ENCODE assay signal across 8 cellular contexts in genomic region chr14:35122696-35123387, GRCh38. TPM values are rescaled to one million over a fixed set of nuclear protein-coding genes. Genes with fewer than 3 reads are reported as not detected.
DNase-seq lines count a peak whose midpoint lies in the region; ATAC-seq, FAIRE-seq and TF ChIP-seq lines count a peak whose summit lies in the region.

No MANE protein-coding gene starts in this region.

- no peak for TF ChIP-seq CTCF in A549 (IDR thresholded peaks at IDR 0.05)
- no peak for TF ChIP-seq CTCF in GM12865 (IDR thresholded peaks at IDR 0.05; ENCODE audit: insufficient read depth, low read depth, low read length, missing control alignments)
- no peak for TF ChIP-seq CTCF in gastrocnemius medialis (IDR thresholded peaks at IDR 0.05 in 4 of 5, conservative IDR thresholded peaks at IDR 0.05 in 1 of 5)

- H3K4me3 Mint-ChIP-seq in activated naive CD8-positive, alpha-beta T cell treated with anti-CD3 and anti-CD28 coated beads, Interleukin-2, amount 50 U/mL, for 24 hours = peak overlapping the region; percentile 88

- peaks cover 24% of the 10 kb centered on the region for H3K36me3 Mint-ChIP-seq in activated naive CD8-positive, alpha-beta T cell treated with anti-CD3 and anti-CD28 coated beads, Interleukin-2, amount 50 U/mL, for 24 hours (ENCODE audit: low read depth)

- peak overlapping the region; percentile 97 to 99 for H3K27ac ChIP-seq in A549
- peak overlapping the region; percentile 94 to 98 (median 97) for H3K27ac ChIP-seq in gastrocnemius medialis

- H3K9me3 ChIP-seq in A549 (no peaks in the 10 kb centered on the region), gastrocnemius medialis (no peaks in the 10 kb centered on the region)

- H3K36me3 ChIP-seq in gastrocnemius medialis = peaks cover 0 to 6% of the 10 kb centered on the region in 2 donors

- peaks cover 63% of the 10 kb centered on the region for H3K4me1 Mint-ChIP-seq in activated naive CD8-positive, alpha-beta T cell treated with anti-CD3 and anti-CD28 coated beads, Interleukin-2, amount 50 U/mL, for 24 hours

- H3K27me3 ChIP-seq in gastrocnemius medialis = no peaks in the 10 kb centered on the region

- no peak for TF ChIP-seq EP300 in A549 (IDR thresholded peaks at IDR 0.05)

- WGBS in A549 (ENCODE audit: missing lambda C conversion rate) = 6% methylated on average over 23 of the region's 23 CpGs

- CTCF ChIA-PET in A549 (lab: Yijun Ruan, JAX) = interaction anchor here (0.8 to 1.2 kb wide), 4 partner anchors 8 to 290 kb away, joined by 3 to 5 read pairs (median 4); no protein-coding TSS in a partner anchor

- DNase-seq in A549 (ENCODE audit: low read depth in 1 of 2, low spot score in 1 of 2) (peak in 1 of 2 experiments; percentile 55), GM12865 (ENCODE audit: low read depth) (no peak), Kasumi-1 (lab: John Stamatoyannopoulos, UW) (peak; percentile 52 to 60), hepatic stellate cell (ENCODE audit: low spot score) (peak; percentile 54), gastrocnemius medialis (peak; percentile 21 to 35), foreskin melanocyte (no peak)
- no peak for DNase-seq in activated naive CD8-positive, alpha-beta T cell treated with anti-CD3 and anti-CD28 coated beads, Interleukin-2, amount 50 U/mL, for 24 hours

- no peaks in the 10 kb centered on the region for H3K9me3 Mint-ChIP-seq in activated naive CD8-positive, alpha-beta T cell treated with anti-CD3 and anti-CD28 coated beads, Interleukin-2, amount 50 U/mL, for 24 hours

- TF ChIP-seq RAD21 in A549 (conservative IDR thresholded peaks at IDR 0.05 in 1 of 2, IDR thresholded peaks at IDR 0.05 in 1 of 2) = no peak

- POLR2A ChIA-PET in A549 (lab: Yijun Ruan, JAX) = interaction anchor here (0.6 to 3.0 kb wide), 8 partner anchors 42 to 276 kb away, joined by 3 to 22 read pairs (median 6); partner anchors contain the start of genes FAM177A1, PSMA6 and SRP54

- ATAC-seq in A549 = peak; percentile 49 to 53
- no peak for ATAC-seq in activated naive CD8-positive, alpha-beta T cell treated with anti-CD3 and anti-CD28 coated beads, Interleukin-2, amount 50 U/mL, for 24 hours
- peak; percentile 50 to 55 for ATAC-seq in gastrocnemius medialis
- no peak for ATAC-seq in GM19351 (IDR thresholded peaks at IDR 0.05; ENCODE audit: unreplicated experiment)

- H3K27me3 Mint-ChIP-seq in activated naive CD8-positive, alpha-beta T cell treated with anti-CD3 and anti-CD28 coated beads, Interleukin-2, amount 50 U/mL, for 24 hours = no peaks in the 10 kb centered on the region

- peaks cover 11% of the 10 kb centered on the region; the same call in 1 of the 3 replicates for H3K4me1 ChIP-seq in A549
- H3K4me1 ChIP-seq in gastrocnemius medialis = peaks cover 18 to 19% of the 10 kb centered on the region in 2 donors

- in situ Hi-C loops in gastrocnemius medialis (cut with MboI; ENCODE audit: low sequenced_read_pairs in 4 of 4) = loop anchor here in 3 of 4 donors (5.0 to 10.0 kb wide), 4 partner anchors 138 to 292 kb away; partner anchors contain the start of gene SRP54 (in 1 of the 3)

- H3K4me2 ChIP-seq in A549 = peak overlapping the region; percentile 92

- TF ChIP-seq POLR2A in A549 (IDR thresholded peaks at IDR 0.05; ENCODE audit: low read length) (no peak; the same call in 1 of the 2 replicates), gastrocnemius medialis (IDR thresholded peaks at IDR 0.05) (no peak)

- peak overlapping the region; percentile 100 for H3K27ac Mint-ChIP-seq in activated naive CD8-positive, alpha-beta T cell treated with anti-CD3 and anti-CD28 coated beads, Interleukin-2, amount 50 U/mL, for 24 hours

- FAIRE-seq in A549 (lab: Jason Lieb, UNC) = no peak

- intact Hi-C loops in gastrocnemius medialis (cut with DNase I; ENCODE audit: low total_unique reads) = loop anchor here (1.0 to 10.0 kb wide), 7 partner anchors 76 to 702 kb away; partner anchors contain the start of genes BRMS1L, CFL2, FAM177A1 and PSMA6

- H3K4me3 ChIP-seq in A549 (peak overlapping the region; percentile 90), GM12865 (ENCODE audit: low read depth, low read length) (peak overlapping the region; percentile 70), gastrocnemius medialis (peak overlapping the region; percentile 77 to 95 (median 87))

TF ChIP-seq in A549, 52 proteins besides CTCF, POLR2A, EP300 and RAD21:
- TF ChIP-seq SMC3 (IDR thresholded peaks at IDR 0.05) = no peak
- TF ChIP-seq KDM5A (IDR thresholded peaks at IDR 0.05) = peak; percentile 49; the same call in 1 of the 2 replicates
- TF ChIP-seq E2F6 (IDR thresholded peaks at IDR 0.05; ENCODE audit: borderline replicate concordance, low read depth) = no peak
- TF ChIP-seq, protein P1, sequence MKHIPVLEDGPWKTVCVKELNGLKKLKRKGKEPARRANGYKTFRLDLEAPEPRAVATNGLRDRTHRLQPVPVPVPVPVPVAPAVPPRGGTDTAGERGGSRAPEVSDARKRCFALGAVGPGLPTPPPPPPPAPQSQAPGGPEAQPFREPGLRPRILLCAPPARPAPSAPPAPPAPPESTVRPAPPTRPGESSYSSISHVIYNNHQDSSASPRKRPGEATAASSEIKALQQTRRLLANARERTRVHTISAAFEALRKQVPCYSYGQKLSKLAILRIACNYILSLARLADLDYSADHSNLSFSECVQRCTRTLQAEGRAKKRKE (CRISPR knock-in tag; IDR thresholded peaks at IDR 0.05; ENCODE audit: low read depth) = no peak
- no peak for TF ChIP-seq TP53 (CRISPR knock-in tag; IDR thresholded peaks at IDR 0.05)
- TF ChIP-seq KDM1A (IDR thresholded peaks at IDR 0.05; ENCODE audit: low read depth) = no peak
- TF ChIP-seq RFX5 (IDR thresholded peaks at IDR 0.05) = no peak

RNA-seq across cellular contexts. Expression of gene PRORP, which starts 0.5 kb away (rescaled TPM):
- polyA plus RNA-seq in A549 (2011; rRNA removed) (38.8 and 40.0 TPM in 2 replicates), A549 (2017; fragmentation: RNase III; extraction: RNeasy Plus Mini Kit Qiagen cat#74134 plus additional on column Dnase treatment) (28.9 to 29.3 TPM (median 29.2 TPM) in 3 replicates)
- 17.3 and 18.1 TPM in 2 replicates for polyA plus RNA-seq in A549 (2012; cell fraction: cytosol; rRNA removed)
- 20.2 and 38.9 TPM in 2 replicates for polyA plus RNA-seq in A549 (2012; cell fraction: nucleus; rRNA removed)
- 31.0 and 46.6 TPM in 2 replicates for polyA minus RNA-seq in A549 (2011; rRNA and poly(A)+ RNA removed)
- 10 to 100 TPM; 14.8 to 21.8 (median 20.0) TPM for total RNA-seq in gastrocnemius medialis

RNA-seq across cellular contexts. Expression of gene PPP2R3C, which starts 1.1 kb away (rescaled TPM):
- polyA plus RNA-seq in A549 (2011; rRNA removed) (24.1 and 32.1 TPM in 2 replicates), A549 (2017; fragmentation: RNase III; extraction: RNeasy Plus Mini Kit Qiagen cat#74134 plus additional on column Dnase treatment) (19.2 to 23.9 TPM (median 21.6 TPM) in 3 replicates)
- polyA plus RNA-seq in A549 (2012; cell fraction: cytosol; rRNA removed) = 7.6 and 8.5 TPM in 2 replicates
- 3.2 and 3.5 TPM in 2 replicates for polyA plus RNA-seq in A549 (2012; cell fraction: nucleus; rRNA removed)
- polyA minus RNA-seq in A549 (2011; rRNA and poly(A)+ RNA removed) = 5.7 and 7.1 TPM in 2 replicates
- 10 to 100 TPM; 27.9 to 59.4 (median 33.2) TPM for total RNA-seq in gastrocnemius medialis

Comparison
In these comparisons a context has a peak if more than half of its experiments do, and no peak if none do; other contexts are left out.
1. ATAC-seq: peak in A549 (2 of 2) and gastrocnemius medialis (2 of 2); none in activated naive CD8-positive, alpha-beta T cell treated with anti-CD3 and anti-CD28 coated beads, Interleukin-2, amount 50 U/mL, for 24 hours (single experiment) and GM19351 (single experiment).
2. DNase-seq: peak in Kasumi-1 (2 of 2), hepatic stellate cell (single experiment) and gastrocnemius medialis (2 of 2); none in GM12865 (single experiment), activated naive CD8-positive, alpha-beta T cell treated with anti-CD3 and anti-CD28 coated beads, Interleukin-2, amount 50 U/mL, for 24 hours (single experiment) and foreskin melanocyte (single experiment).
3. Peak in every context shown above with its lines, with median percentiles within 50 percentile points of each other: H3K4me3 ChIP-seq.